In the genomic region with DNA sequence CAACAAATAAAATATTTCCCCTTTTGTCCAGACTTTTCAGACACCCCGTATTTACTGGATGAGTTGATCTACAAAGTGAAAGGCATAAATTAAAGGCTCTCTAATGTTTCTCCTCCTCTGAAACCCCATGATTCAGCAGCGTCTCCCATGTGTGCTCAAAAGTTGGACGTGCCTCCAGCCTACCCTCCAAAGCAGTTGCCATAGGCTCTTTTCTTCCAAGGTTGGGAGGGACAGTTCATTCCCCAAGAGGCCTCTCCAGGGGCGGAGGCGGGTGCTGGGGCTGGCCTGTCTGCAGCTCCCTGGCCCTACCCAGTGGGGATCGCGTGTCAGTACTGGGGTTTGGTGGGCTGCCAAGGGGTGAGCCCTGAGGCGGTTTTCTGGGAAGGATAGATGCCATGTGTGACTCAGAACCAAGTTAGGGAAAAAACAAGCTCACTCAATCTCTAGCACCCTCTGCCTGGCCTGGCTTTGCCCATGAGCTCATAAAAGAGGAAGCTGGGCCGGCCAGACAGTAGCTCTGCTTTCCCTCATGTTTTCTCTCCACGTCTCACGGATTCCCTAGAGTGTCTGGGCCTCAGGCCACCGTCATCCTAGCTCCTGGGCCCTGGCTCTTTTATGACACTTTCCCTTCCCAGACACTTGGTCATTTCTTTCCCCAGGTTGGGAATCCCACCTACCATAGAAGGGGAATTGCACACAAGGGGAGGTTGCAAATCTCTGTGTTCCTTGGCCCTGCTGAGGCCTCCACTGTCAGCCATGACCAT, we compare ENCODE assay signal across 8 cellular contexts. TPM values are rescaled to one million over a fixed set of nuclear protein-coding genes. Genes with fewer than 3 reads are reported as not detected.
A peak's percentile ranks its signal among the peaks of the same experiment; 100 is the strongest.
DNase-seq lines count a peak whose midpoint lies in the region; ATAC-seq, FAIRE-seq and TF ChIP-seq lines count a peak whose summit lies in the region.

No MANE protein-coding gene starts in this region.

- no peak for TF ChIP-seq CTCF in hepatocyte (IDR thresholded peaks at IDR 0.05; ENCODE audit: poor library complexity)

- H3K79me2 ChIP-seq in ACC112 (ENCODE audit: control insufficient read depth, insufficient read depth, low read length, unreplicated experiment) (no peaks in the 10 kb centered on the region), hepatocyte (no peaks in the 10 kb centered on the region)

- FAIRE-seq in HTR-8/SVneo (lab: Jason Lieb, UNC) = peak; percentile 52

- H3K9me3 ChIP-seq in hepatocyte (ENCODE audit: low read depth) = no peaks in the 10 kb centered on the region

- DNase-seq in HTR-8/SVneo (ENCODE audit: insufficient read length, low spot score) (peak; percentile 93), hepatocyte (ENCODE audit: low spot score) (peak; percentile 91), NCI-H526 treated with DMSO at 0.1 percent for 48 hours (lab: John Stamatoyannopoulos, UW) (no peak)

- H4K20me1 ChIP-seq in hepatocyte (ENCODE audit: insufficient read depth, poor library complexity, severe bottlenecking) = no peaks in the 10 kb centered on the region

- H3K4me3 ChIP-seq in ACC112 (ENCODE audit: low read depth, low read length) = peak overlapping the region; percentile 55
- H3K4me3 ChIP-seq in hepatocyte = no peak overlapping the region
- H3K4me3 ChIP-seq in skin epidermis = no peak overlapping the region

- H3K9me2 ChIP-seq in hepatocyte (replicated peaks; ENCODE audit: insufficient read depth) = no peaks in the 10 kb centered on the region

- H3K4me2 ChIP-seq in hepatocyte = peak overlapping the region; percentile 19

- peaks cover 76% of the 10 kb centered on the region for H3K4me1 ChIP-seq in ACC112 (ENCODE audit: control insufficient read depth, insufficient read depth, low read length, unreplicated experiment)
- H3K4me1 ChIP-seq in hepatocyte (ENCODE audit: insufficient read depth) = peaks cover 48% of the 10 kb centered on the region

- H3K27me3 ChIP-seq in ACC112 (ENCODE audit: insufficient read depth, low read length) (no peaks in the 10 kb centered on the region), hepatocyte (no peaks in the 10 kb centered on the region)

- H3K27ac ChIP-seq in ACC112 (ENCODE audit: low read depth, low read length) (peak overlapping the region; percentile 100), angular gyrus (ENCODE audit: low read depth, low read length) (peak overlapping the region; percentile 34), hepatocyte (peak overlapping the region; percentile 97), skin epidermis (peak overlapping the region; percentile 40 to 96 (median 89))

- ATAC-seq in HG02885 (IDR thresholded peaks at IDR 0.05; ENCODE audit: poor library complexity, unreplicated experiment) = no peak
- ATAC-seq in GM18519 (IDR thresholded peaks at IDR 0.05; ENCODE audit: low FRiP score, unreplicated experiment) = no peak

- H3K36me3 ChIP-seq in ACC112 (ENCODE audit: insufficient read depth, low read length) (no peaks in the 10 kb centered on the region), hepatocyte (replicated peaks; ENCODE audit: insufficient read depth, low read depth) (no peaks in the 10 kb centered on the region)

- 52% methylated on average over 12 of the region's 12 CpGs for WGBS in hepatocyte (ENCODE audit: low lambda C conversion rate, missing lambda C conversion rate)

- no peak overlapping the region for H2AFZ ChIP-seq in ACC112 (ENCODE audit: low read length, unreplicated experiment)
- H2AFZ ChIP-seq in hepatocyte = no peak overlapping the region

RNA-seq across cellular contexts. Expression of a gene that starts 8.0 kb away (rescaled TPM):
- 173 and 193 TPM in 2 replicates for total RNA-seq in hepatocyte
- 158 and 159 TPM in 2 replicates for polyA plus RNA-seq in hepatocyte

RNA-seq across cellular contexts. Expression of a gene that starts 9.9 kb away (rescaled TPM):
- total RNA-seq in hepatocyte = 93.5 and 103 TPM in 2 replicates
- polyA plus RNA-seq in hepatocyte = 144 and 148 TPM in 2 replicates

RNA-seq across cellular contexts. Expression of a gene that starts 32.2 kb away (rescaled TPM):
- total RNA-seq in hepatocyte = 460 and 470 TPM in 2 replicates
- polyA plus RNA-seq in hepatocyte = 414 and 433 TPM in 2 replicates

RNA-seq across cellular contexts. Expression of a gene that starts 35.3 kb away (rescaled TPM):
- total RNA-seq in hepatocyte = 3.3 and 8.7 TPM in 2 replicates
- 9.8 and 9.9 TPM in 2 replicates for polyA plus RNA-seq in hepatocyte

Comparison
In these comparisons a context has a peak if more than half of its experiments do, and no peak if none do; other contexts are left out.
1. H3K27ac ChIP-seq: peak in every context shown above with its lines; median percentile 100 in ACC112; 97 in hepatocyte; 89 in skin epidermis; 34 in angular gyrus.